In the genomic region with DNA sequence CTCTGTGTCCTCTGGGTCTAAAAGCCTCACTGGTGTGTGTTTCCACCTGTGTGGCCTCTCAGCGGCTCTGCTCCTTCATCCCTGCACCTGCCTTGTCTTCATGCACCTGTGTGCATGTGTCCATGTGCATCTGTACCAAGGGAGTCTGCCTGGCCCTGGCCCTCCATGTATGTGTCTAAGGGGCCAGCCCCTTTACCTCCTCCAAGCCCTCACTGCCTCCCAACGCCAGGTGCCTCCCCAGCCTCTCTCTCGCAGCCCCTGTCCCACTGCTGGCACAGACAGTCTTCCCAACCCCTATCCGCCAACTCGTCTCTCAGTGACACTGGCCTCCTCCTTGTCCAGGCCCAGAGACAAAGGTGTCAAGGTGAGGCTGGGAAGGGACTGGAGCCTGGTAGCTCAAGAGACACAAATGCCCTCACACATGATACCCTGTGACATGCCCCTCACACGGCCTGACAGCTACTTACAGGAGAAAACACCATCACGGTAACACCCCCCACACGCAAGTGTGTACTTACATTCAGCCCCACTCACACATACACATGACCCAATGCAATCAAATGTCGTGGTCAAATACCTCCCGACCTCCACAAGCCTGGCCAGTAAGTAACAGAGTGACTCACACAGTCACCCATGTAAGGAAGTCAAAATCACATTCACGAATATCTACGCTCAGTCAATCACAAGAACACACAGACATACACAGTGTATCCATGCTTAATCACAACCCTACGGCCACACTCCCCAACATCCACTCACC, we compare ENCODE assay signal across 12 cellular contexts. TPM values are rescaled to one million over a fixed set of nuclear protein-coding genes. Genes with fewer than 3 reads are reported as not detected.
"Had no signal": no experiment of that assay in that cellular context is flagged by ENCODE, and none has a peak within 500 bp of the region (broad histone marks: within the 10 kb centered on the region; RNA-seq: fewer than 3 reads in every experiment).

No MANE protein-coding gene starts in this region.

- H3K9me3 Mint-ChIP-seq: activated CD4-positive, alpha-beta T cell treated with anti-CD3 and anti-CD28 coated beads, Interleukin-2, amount 10 ng/mL, durations not matched to agents 24 days and 14 days; activated naive CD4-positive, alpha-beta T cell treated with anti-CD3 and anti-CD28 coated beads, Interleukin-2, amount 10 ng/mL, durations not matched to agents 7 days and 5 days had no signal

- H3K27ac Mint-ChIP-seq: activated CD4-positive, alpha-beta T cell treated with anti-CD3 and anti-CD28 coated beads, Interleukin-2, amount 10 ng/mL, durations not matched to agents 24 days and 14 days; activated naive CD4-positive, alpha-beta T cell treated with anti-CD3 and anti-CD28 coated beads, Interleukin-2, amount 10 ng/mL, durations not matched to agents 7 days and 5 days had no signal

- H3K36me3 ChIP-seq: neutrophil, right atrium auricular region, tibial nerve, vagina had no signal

- H3K4me3 Mint-ChIP-seq: activated CD4-positive, alpha-beta T cell treated with anti-CD3 and anti-CD28 coated beads, Interleukin-2, amount 10 ng/mL, durations not matched to agents 24 days and 14 days; activated naive CD4-positive, alpha-beta T cell treated with anti-CD3 and anti-CD28 coated beads, Interleukin-2, amount 10 ng/mL, durations not matched to agents 7 days and 5 days had no signal

- H3K27ac ChIP-seq: foreskin keratinocyte, neutrophil, right atrium auricular region, tibial nerve, vagina had no signal

- H3K9me3 ChIP-seq: neutrophil, right atrium auricular region, tibial nerve, vagina had no signal

- DNase-seq: cortex of kidney, foreskin keratinocyte had no signal

- H3K4me1 ChIP-seq: foreskin keratinocyte, right atrium auricular region, vagina had no signal

- H3K36me3 Mint-ChIP-seq: activated naive CD4-positive, alpha-beta T cell treated with anti-CD3 and anti-CD28 coated beads, Interleukin-2, amount 10 ng/mL, durations not matched to agents 7 days and 5 days had no signal

- H3K27me3 ChIP-seq: foreskin keratinocyte, right atrium auricular region, vagina had no signal

- H3K4me3 ChIP-seq: right atrium auricular region, tibial nerve, vagina had no signal

RNA-seq across cellular contexts. Expression of a gene that starts 29.9 kb away (rescaled TPM):
- total RNA-seq: activated CD4-positive, alpha-beta T cell treated with anti-CD3 and anti-CD28 coated beads, Interleukin-2, amount 10 ng/mL, durations not matched to agents 24 days and 14 days; activated CD8-positive, alpha-beta memory T cell treated with anti-CD3 and anti-CD28 coated beads for 36 hours; foreskin keratinocyte; left lobe of liver; mononuclear cell; T-helper 2 cell treated with Interferon-gamma antibody and Interleukin-4, amounts not matched to agents 100 ng/mL and 5 ng/mL, for 36 hours had no signal
- polyA plus RNA-seq: foreskin keratinocyte had no signal
